In genomic region chr16:22008215-22009142, GRCh38 we compare ENCODE assay signal across 8 cellular contexts. TPM values are rescaled to one million over a fixed set of nuclear protein-coding genes. Genes with fewer than 3 reads are reported as not detected.
DNase-seq lines count a peak whose midpoint lies in the region; ATAC-seq and TF ChIP-seq lines count a peak whose summit lies in the region.

No MANE protein-coding gene starts in this region.

- H3K9me2 ChIP-seq in neural cell (ENCODE audit: insufficient read depth, low read length), result no peaks in the 10 kb centered on the region

- peaks cover 13% of the 10 kb centered on the region for H3K79me2 ChIP-seq in neural cell (replicated peaks; ENCODE audit: insufficient read depth, low read length)

- H2AFZ ChIP-seq in neural cell (ENCODE audit: low read depth, low read length), result peak overlapping the region; percentile 75

- no peaks in the 10 kb centered on the region for H3K9me3 ChIP-seq in neural cell (ENCODE audit: low read length)

- DNase-seq in activated CD4-positive, alpha-beta memory T cell treated with anti-CD3 and anti-CD28 coated beads, Interleukin-2, amount 10 ng/mL, durations not matched to agents 7 days and 5 days, result peak; percentile 39
- DNase-seq in fibroblast of pulmonary artery (ENCODE audit: low read depth) (no peak), GM20000 (ENCODE audit: low spot score) (no peak)

- peak; percentile 34 for ATAC-seq in GM18502 (IDR thresholded peaks at IDR 0.05; ENCODE audit: poor library complexity, unreplicated experiment)
- peak; percentile 13 for ATAC-seq in HG03342 (IDR thresholded peaks at IDR 0.05; ENCODE audit: unreplicated experiment)
- ATAC-seq in GM21367 (IDR thresholded peaks at IDR 0.05; ENCODE audit: unreplicated experiment), result no peak
- no peak for ATAC-seq in HG03095 (IDR thresholded peaks at IDR 0.05; ENCODE audit: unreplicated experiment)

- peak overlapping the region; percentile 58 for H3K27ac ChIP-seq in neural cell (ENCODE audit: low read length)

- H3K27me3 ChIP-seq in neural cell (ENCODE audit: insufficient read depth, low read depth, low read length), result no peaks in the 10 kb centered on the region

- H3K4me3 Mint-ChIP-seq in activated CD4-positive, alpha-beta memory T cell treated with anti-CD3 and anti-CD28 coated beads, Interleukin-2, amount 10 ng/mL, durations not matched to agents 7 days and 5 days, result peak overlapping the region; percentile 83

- TF ChIP-seq RAD21 in neural cell (conservative IDR thresholded peaks at IDR 0.05), result no peak

- H3K4me2 ChIP-seq in neural cell (ENCODE audit: low read length), result peak overlapping the region; percentile 66

- H4K20me1 ChIP-seq in neural cell (ENCODE audit: insufficient read depth), result no peaks in the 10 kb centered on the region

- TF ChIP-seq CTCF in fibroblast of pulmonary artery (IDR thresholded peaks at IDR 0.05; ENCODE audit: low read length, missing control alignments), result no peak
- TF ChIP-seq CTCF in neural cell (IDR thresholded peaks at IDR 0.05; ENCODE audit: poor library complexity, severe bottlenecking), result no peak
- no peak for TF ChIP-seq CTCF in GM20000 (IDR thresholded peaks at IDR 0.05; ENCODE audit: extremely low read depth, missing control alignments)

- H3K4me1 Mint-ChIP-seq in activated CD4-positive, alpha-beta memory T cell treated with anti-CD3 and anti-CD28 coated beads, Interleukin-2, amount 10 ng/mL, durations not matched to agents 7 days and 5 days, result peaks cover 34% of the 10 kb centered on the region

- H3K36me3 ChIP-seq in neural cell (ENCODE audit: insufficient read depth, low read length), result no peaks in the 10 kb centered on the region

- peak overlapping the region; percentile 83 for H3K9ac ChIP-seq in neural cell (ENCODE audit: low read length)

- CTCF ChIA-PET in activated CD4-positive, alpha-beta memory T cell treated with anti-CD3 and anti-CD28 coated beads, Interleukin-2, amount 10 ng/mL, durations not matched to agents 7 days and 5 days (lab: Charles Lee), result interaction anchor here (0.6 to 17.5 kb wide), 12 partner anchors 9 to 690 kb away, joined by 3 to 319 read pairs (median 6); no protein-coding TSS in a partner anchor

- H3K36me3 Mint-ChIP-seq in activated CD4-positive, alpha-beta memory T cell treated with anti-CD3 and anti-CD28 coated beads, Interleukin-2, amount 10 ng/mL, durations not matched to agents 7 days and 5 days (ENCODE audit: low read depth), result peaks cover 5% of the 10 kb centered on the region

- no peak for TF ChIP-seq EP300 in neural cell (conservative IDR thresholded peaks at IDR 0.05; ENCODE audit: poor library complexity, severe bottlenecking)

- no peaks in the 10 kb centered on the region for H3K9me3 Mint-ChIP-seq in activated CD4-positive, alpha-beta memory T cell treated with anti-CD3 and anti-CD28 coated beads, Interleukin-2, amount 10 ng/mL, durations not matched to agents 7 days and 5 days

- POLR2A ChIA-PET in activated CD4-positive, alpha-beta memory T cell treated with anti-CD3 and anti-CD28 coated beads, Interleukin-2, amount 10 ng/mL, durations not matched to agents 7 days and 5 days (lab: Charles Lee), result interaction anchor here (1.0 to 4.7 kb wide), 12 partner anchors 9 to 1108 kb away, joined by 3 to 40 read pairs (median 10); partner anchors contain the start of genes LYRM1 and UQCRC2

- peak overlapping the region; percentile 49 for H3K27ac Mint-ChIP-seq in activated CD4-positive, alpha-beta memory T cell treated with anti-CD3 and anti-CD28 coated beads, Interleukin-2, amount 10 ng/mL, durations not matched to agents 7 days and 5 days

- peak overlapping the region; percentile 85 for H3K4me3 ChIP-seq in fibroblast of pulmonary artery (replicated peaks; ENCODE audit: low read depth, low read length)
- peak overlapping the region; percentile 95 for H3K4me3 ChIP-seq in neural cell (ENCODE audit: low read length)

- H3F3A ChIP-seq in neural cell (ENCODE audit: insufficient read depth, low read length, poor library complexity, severe bottlenecking), result no peaks in the 10 kb centered on the region

- H3K27me3 Mint-ChIP-seq in activated CD4-positive, alpha-beta memory T cell treated with anti-CD3 and anti-CD28 coated beads, Interleukin-2, amount 10 ng/mL, durations not matched to agents 7 days and 5 days, result no peaks in the 10 kb centered on the region

TF ChIP-seq in neural cell, 6 proteins besides CTCF, POLR2A, EP300 and RAD21:
- no peak for TF ChIP-seq POLR2AphosphoS5 (IDR thresholded peaks at IDR 0.05)

RNA-seq across cellular contexts. Expression of gene MOSMO, which starts 0.6 kb away (rescaled TPM):
- 10 to 100 TPM; 12.1 to 13.0 TPM for total RNA-seq in activated CD4-positive, alpha-beta memory T cell treated with anti-CD3 and anti-CD28 coated beads, Interleukin-2, amount 10 ng/mL, durations not matched to agents 7 days and 5 days
- 40.3 and 56.3 TPM in 2 replicates for polyA plus RNA-seq in neural cell
- 48.2 and 60.0 TPM in 2 replicates for polyA minus RNA-seq in neural cell

RNA-seq across cellular contexts. Expression of gene PDZD9, which starts 7.6 kb away (rescaled TPM):
- not detected for total RNA-seq in activated CD4-positive, alpha-beta memory T cell treated with anti-CD3 and anti-CD28 coated beads, Interleukin-2, amount 10 ng/mL, durations not matched to agents 7 days and 5 days
- polyA plus RNA-seq in neural cell, result 0.32 TPM in 1 of 2 replicates, not detected in the other
- 0.73 and 0.81 TPM in 2 replicates for polyA minus RNA-seq in neural cell

RNA-seq across cellular contexts. Expression of gene UQCRC2, which starts 55.3 kb away (rescaled TPM):
- total RNA-seq in activated CD4-positive, alpha-beta memory T cell treated with anti-CD3 and anti-CD28 coated beads, Interleukin-2, amount 10 ng/mL, durations not matched to agents 7 days and 5 days, result 100 to 1,000 TPM; 216 to 225 TPM
- polyA plus RNA-seq in neural cell, result 468 and 484 TPM in 2 replicates
- polyA minus RNA-seq in neural cell, result 291 and 304 TPM in 2 replicates

Comparison
In these comparisons a context has a peak if more than half of its experiments do, and no peak if none do; other contexts are left out.
1. ATAC-seq: peak in GM18502 (single experiment) and HG03342 (single experiment); none in GM21367 (single experiment) and HG03095 (single experiment).